1 cellular context compared by ENCODE assay signal in genomic region chr10:4144802-4145201, GRCh38.
A peak's percentile ranks its signal among the peaks of the same experiment; 100 is the strongest.
TF ChIP-seq lines count a peak whose summit lies in the region.

No MANE protein-coding gene starts in this region.

TF ChIP-seq in HEK293, 187 proteins besides CTCF, POLR2A, EP300 and RAD21 (continued from another document):
- TF ChIP-seq, protein P1, sequence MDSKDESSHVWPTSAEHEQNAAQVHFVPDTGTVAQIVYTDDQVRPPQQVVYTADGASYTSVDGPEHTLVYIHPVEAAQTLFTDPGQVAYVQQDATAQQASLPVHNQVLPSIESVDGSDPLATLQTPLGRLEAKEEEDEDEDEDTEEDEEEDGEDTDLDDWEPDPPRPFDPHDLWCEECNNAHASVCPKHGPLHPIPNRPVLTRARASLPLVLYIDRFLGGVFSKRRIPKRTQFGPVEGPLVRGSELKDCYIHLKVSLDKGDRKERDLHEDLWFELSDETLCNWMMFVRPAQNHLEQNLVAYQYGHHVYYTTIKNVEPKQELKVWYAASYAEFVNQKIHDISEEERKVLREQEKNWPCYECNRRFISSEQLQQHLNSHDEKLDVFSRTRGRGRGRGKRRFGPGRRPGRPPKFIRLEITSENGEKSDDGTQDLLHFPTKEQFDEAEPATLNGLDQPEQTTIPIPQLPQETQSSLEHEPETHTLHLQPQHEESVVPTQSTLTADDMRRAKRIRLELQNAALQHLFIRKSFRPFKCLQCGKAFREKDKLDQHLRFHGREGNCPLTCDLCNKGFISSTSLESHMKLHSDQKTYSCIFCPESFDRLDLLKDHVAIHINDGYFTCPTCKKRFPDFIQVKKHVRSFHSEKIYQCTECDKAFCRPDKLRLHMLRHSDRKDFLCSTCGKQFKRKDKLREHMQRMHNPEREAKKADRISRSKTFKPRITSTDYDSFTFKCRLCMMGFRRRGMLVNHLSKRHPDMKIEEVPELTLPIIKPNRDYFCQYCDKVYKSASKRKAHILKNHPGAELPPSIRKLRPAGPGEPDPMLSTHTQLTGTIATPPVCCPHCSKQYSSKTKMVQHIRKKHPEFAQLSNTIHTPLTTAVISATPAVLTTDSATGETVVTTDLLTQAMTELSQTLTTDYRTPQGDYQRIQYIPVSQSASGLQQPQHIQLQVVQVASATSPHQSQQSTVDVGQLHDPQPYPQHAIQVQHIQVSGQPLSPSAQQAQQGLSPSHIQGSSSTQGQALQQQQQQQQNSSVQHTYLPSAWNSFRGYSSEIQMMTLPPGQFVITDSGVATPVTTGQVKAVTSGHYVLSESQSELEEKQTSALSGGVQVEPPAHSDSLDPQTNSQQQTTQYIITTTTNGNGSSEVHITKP (tag by site-specific recombination; IDR thresholded peaks at IDR 0.05), result no peak
- TF ChIP-seq ZNF214 (tag by site-specific recombination; IDR thresholded peaks at IDR 0.05; ENCODE audit: borderline replicate concordance) (no peak), ZNF175 (tag by site-specific recombination; IDR thresholded peaks at IDR 0.05) (no peak), KLF7 (tag by site-specific recombination; IDR thresholded peaks at IDR 0.05; ENCODE audit: borderline replicate concordance) (no peak), SP3 (tag by site-specific recombination; IDR thresholded peaks at IDR 0.05) (no peak), PRDM1 (tag by site-specific recombination; IDR thresholded peaks at IDR 0.05) (no peak), ZNF629 (tag by site-specific recombination; IDR thresholded peaks at IDR 0.05) (no peak), ZNF146 (tag by site-specific recombination; IDR thresholded peaks at IDR 0.05) (no peak), ZSCAN16 (tag by site-specific recombination; IDR thresholded peaks at IDR 0.05) (no peak), ZNF76 (tag by site-specific recombination; IDR thresholded peaks at IDR 0.05; ENCODE audit: borderline replicate concordance, low read depth) (no peak), ZNF530 (tag by site-specific recombination; IDR thresholded peaks at IDR 0.05; ENCODE audit: low read depth) (no peak), ZFHX2 (tag by site-specific recombination; conservative IDR thresholded peaks at IDR 0.05) (peak; percentile 87), EGR2 (tag by site-specific recombination; IDR thresholded peaks at IDR 0.05; ENCODE audit: low read depth) (peak; percentile 94), ZNF23 (tag by site-specific recombination; IDR thresholded peaks at IDR 0.05; ENCODE audit: borderline replicate concordance) (no peak), ZNF112 (tag by site-specific recombination; IDR thresholded peaks at IDR 0.05) (no peak), ZNF473 (tag by site-specific recombination; IDR thresholded peaks at IDR 0.05) (no peak)
- TF ChIP-seq, protein P2, sequence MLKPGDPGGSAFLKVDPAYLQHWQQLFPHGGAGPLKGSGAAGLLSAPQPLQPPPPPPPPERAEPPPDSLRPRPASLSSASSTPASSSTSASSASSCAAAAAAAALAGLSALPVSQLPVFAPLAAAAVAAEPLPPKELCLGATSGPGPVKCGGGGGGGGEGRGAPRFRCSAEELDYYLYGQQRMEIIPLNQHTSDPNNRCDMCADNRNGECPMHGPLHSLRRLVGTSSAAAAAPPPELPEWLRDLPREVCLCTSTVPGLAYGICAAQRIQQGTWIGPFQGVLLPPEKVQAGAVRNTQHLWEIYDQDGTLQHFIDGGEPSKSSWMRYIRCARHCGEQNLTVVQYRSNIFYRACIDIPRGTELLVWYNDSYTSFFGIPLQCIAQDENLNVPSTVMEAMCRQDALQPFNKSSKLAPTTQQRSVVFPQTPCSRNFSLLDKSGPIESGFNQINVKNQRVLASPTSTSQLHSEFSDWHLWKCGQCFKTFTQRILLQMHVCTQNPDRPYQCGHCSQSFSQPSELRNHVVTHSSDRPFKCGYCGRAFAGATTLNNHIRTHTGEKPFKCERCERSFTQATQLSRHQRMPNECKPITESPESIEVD (tag by site-specific recombination; IDR thresholded peaks at IDR 0.05), result no peak
- TF ChIP-seq, protein P3, sequence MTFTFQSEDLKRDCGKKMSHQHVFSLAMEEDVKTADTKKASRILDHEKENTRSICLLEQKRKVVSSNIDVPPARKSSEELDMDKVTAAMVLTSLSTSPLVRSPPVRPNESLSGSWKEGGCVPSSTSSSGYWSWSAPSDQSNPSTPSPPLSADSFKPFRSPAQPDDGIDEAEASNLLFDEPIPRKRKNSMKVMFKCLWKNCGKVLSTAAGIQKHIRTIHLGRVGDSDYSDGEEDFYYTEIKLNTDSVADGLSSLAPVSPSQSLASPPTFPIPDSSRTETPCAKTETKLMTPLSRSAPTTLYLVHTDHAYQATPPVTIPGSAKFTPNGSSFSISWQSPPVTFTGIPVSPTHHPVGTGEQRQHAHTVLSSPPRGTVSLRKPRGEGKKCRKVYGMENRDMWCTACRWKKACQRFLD (tag by site-specific recombination; IDR thresholded peaks at IDR 0.05), result no peak
- TF ChIP-seq, protein P4, sequence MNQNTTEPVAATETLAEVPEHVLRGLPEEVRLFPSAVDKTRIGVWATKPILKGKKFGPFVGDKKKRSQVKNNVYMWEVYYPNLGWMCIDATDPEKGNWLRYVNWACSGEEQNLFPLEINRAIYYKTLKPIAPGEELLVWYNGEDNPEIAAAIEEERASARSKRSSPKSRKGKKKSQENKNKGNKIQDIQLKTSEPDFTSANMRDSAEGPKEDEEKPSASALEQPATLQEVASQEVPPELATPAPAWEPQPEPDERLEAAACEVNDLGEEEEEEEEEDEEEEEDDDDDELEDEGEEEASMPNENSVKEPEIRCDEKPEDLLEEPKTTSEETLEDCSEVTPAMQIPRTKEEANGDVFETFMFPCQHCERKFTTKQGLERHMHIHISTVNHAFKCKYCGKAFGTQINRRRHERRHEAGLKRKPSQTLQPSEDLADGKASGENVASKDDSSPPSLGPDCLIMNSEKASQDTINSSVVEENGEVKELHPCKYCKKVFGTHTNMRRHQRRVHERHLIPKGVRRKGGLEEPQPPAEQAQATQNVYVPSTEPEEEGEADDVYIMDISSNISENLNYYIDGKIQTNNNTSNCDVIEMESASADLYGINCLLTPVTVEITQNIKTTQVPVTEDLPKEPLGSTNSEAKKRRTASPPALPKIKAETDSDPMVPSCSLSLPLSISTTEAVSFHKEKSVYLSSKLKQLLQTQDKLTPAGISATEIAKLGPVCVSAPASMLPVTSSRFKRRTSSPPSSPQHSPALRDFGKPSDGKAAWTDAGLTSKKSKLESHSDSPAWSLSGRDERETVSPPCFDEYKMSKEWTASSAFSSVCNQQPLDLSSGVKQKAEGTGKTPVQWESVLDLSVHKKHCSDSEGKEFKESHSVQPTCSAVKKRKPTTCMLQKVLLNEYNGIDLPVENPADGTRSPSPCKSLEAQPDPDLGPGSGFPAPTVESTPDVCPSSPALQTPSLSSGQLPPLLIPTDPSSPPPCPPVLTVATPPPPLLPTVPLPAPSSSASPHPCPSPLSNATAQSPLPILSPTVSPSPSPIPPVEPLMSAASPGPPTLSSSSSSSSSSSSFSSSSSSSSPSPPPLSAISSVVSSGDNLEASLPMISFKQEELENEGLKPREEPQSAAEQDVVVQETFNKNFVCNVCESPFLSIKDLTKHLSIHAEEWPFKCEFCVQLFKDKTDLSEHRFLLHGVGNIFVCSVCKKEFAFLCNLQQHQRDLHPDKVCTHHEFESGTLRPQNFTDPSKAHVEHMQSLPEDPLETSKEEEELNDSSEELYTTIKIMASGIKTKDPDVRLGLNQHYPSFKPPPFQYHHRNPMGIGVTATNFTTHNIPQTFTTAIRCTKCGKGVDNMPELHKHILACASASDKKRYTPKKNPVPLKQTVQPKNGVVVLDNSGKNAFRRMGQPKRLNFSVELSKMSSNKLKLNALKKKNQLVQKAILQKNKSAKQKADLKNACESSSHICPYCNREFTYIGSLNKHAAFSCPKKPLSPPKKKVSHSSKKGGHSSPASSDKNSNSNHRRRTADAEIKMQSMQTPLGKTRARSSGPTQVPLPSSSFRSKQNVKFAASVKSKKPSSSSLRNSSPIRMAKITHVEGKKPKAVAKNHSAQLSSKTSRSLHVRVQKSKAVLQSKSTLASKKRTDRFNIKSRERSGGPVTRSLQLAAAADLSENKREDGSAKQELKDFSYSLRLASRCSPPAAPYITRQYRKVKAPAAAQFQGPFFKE (tag by site-specific recombination; IDR thresholded peaks at IDR 0.05; ENCODE audit: borderline replicate concordance), result no peak
- TF ChIP-seq, protein P5, sequence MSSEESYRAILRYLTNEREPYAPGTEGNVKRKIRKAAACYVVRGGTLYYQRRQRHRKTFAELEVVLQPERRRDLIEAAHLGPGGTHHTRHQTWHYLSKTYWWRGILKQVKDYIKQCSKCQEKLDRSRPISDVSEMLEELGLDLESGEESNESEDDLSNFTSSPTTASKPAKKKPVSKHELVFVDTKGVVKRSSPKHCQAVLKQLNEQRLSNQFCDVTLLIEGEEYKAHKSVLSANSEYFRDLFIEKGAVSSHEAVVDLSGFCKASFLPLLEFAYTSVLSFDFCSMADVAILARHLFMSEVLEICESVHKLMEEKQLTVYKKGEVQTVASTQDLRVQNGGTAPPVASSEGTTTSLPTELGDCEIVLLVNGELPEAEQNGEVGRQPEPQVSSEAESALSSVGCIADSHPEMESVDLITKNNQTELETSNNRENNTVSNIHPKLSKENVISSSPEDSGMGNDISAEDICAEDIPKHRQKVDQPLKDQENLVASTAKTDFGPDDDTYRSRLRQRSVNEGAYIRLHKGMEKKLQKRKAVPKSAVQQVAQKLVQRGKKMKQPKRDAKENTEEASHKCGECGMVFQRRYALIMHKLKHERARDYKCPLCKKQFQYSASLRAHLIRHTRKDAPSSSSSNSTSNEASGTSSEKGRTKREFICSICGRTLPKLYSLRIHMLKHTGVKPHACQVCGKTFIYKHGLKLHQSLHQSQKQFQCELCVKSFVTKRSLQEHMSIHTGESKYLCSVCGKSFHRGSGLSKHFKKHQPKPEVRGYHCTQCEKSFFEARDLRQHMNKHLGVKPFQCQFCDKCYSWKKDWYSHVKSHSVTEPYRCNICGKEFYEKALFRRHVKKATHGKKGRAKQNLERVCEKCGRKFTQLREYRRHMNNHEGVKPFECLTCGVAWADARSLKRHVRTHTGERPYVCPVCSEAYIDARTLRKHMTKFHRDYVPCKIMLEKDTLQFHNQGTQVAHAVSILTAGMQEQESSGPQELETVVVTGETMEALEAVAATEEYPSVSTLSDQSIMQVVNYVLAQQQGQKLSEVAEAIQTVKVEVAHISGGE (tag by site-specific recombination; conservative IDR thresholded peaks at IDR 0.05; ENCODE audit: low read depth), result no peak
- TF ChIP-seq, protein P6, sequence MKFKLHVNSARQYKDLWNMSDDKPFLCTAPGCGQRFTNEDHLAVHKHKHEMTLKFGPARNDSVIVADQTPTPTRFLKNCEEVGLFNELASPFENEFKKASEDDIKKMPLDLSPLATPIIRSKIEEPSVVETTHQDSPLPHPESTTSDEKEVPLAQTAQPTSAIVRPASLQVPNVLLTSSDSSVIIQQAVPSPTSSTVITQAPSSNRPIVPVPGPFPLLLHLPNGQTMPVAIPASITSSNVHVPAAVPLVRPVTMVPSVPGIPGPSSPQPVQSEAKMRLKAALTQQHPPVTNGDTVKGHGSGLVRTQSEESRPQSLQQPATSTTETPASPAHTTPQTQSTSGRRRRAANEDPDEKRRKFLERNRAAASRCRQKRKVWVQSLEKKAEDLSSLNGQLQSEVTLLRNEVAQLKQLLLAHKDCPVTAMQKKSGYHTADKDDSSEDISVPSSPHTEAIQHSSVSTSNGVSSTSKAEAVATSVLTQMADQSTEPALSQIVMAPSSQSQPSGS (tag by site-specific recombination; IDR thresholded peaks at IDR 0.05; ENCODE audit: low read depth), result peak; percentile 52
- TF ChIP-seq, protein P7, sequence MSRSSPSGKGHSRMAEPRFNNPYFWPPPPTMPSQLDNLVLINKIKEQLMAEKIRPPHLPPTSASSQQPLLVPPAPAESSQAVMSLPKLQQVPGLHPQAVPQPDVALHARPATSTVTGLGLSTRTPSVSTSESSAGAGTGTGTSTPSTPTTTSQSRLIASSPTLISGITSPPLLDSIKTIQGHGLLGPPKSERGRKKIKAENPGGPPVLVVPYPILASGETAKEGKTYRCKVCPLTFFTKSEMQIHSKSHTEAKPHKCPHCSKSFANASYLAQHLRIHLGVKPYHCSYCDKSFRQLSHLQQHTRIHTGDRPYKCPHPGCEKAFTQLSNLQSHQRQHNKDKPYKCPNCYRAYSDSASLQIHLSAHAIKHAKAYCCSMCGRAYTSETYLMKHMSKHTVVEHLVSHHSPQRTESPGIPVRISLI (tag by site-specific recombination; IDR thresholded peaks at IDR 0.05), result no peak
